Comparison of ENCODE assay signal across 17 cellular contexts in genomic region chr1:216464489-216464888, GRCh38. TPM values are rescaled to one million over a fixed set of nuclear protein-coding genes. Genes with fewer than 3 reads are reported as not detected.
A peak's percentile ranks its signal among the peaks of the same experiment; 100 is the strongest.
DNase-seq lines count a peak whose midpoint lies in the region; ATAC-seq and TF ChIP-seq lines count a peak whose summit lies in the region.
"Had no signal": no experiment of that assay in that cellular context is flagged by ENCODE, and none has a peak within 500 bp of the region (broad histone marks: within the 10 kb centered on the region; RNA-seq: fewer than 3 reads in every experiment).

No MANE protein-coding gene starts in this region.

- H3K9me2 ChIP-seq in PC-3 (replicated peaks; ENCODE audit: low read length) = no peaks in the 10 kb centered on the region

- no peak overlapping the region for H3K14ac ChIP-seq in trophoblast cell (ENCODE audit: low read length)

- CTCF ChIA-PET in PC-3 (lab: Charles Lee) = interaction anchor here (1.6 kb wide), 1 partner anchor 243 kb away, joined by 14 read pairs; no protein-coding TSS in a partner anchor

- H3K4ac ChIP-seq in trophoblast cell (ENCODE audit: low read depth, low read length) = no peak overlapping the region

- no peak overlapping the region for H2BK12ac ChIP-seq in trophoblast cell (ENCODE audit: low read length)

- ATAC-seq in PC-3 = peak; percentile 97
- ATAC-seq in activated T-cell treated with anti-CD3 and anti-CD28 coated beads, Interleukin-2, amount 50 U/mL, for 4 hours = no peak
- ATAC-seq: activated naive CD4-positive, alpha-beta T cell treated with anti-CD3 and anti-CD28 coated beads, Interleukin-2, amount 50 U/mL, for 72 hours; left colon; natural killer cell treated with Interleukin-12 subunit alpha and Interleukin-12 subunit beta and Interleukin-15 and Interleukin-18, amount 100 ng/mL, for 72 hours; right cardiac atrium had no signal

- no peaks in the 10 kb centered on the region for H4K20me1 ChIP-seq in PC-3 (ENCODE audit: low read length)

- H4K8ac ChIP-seq in trophoblast cell (ENCODE audit: low read depth, low read length) = no peak overlapping the region

- H3K4me3 ChIP-seq in PC-3 (ENCODE audit: low read length) (no peak overlapping the region), trophoblast cell (ENCODE audit: low read depth, low read length) (no peak overlapping the region), right atrium auricular region (no peak overlapping the region)
- H3K4me3 ChIP-seq: Peyer's patch had no signal

- H3K79me2 ChIP-seq in PC-3 (ENCODE audit: low read length) = no peaks in the 10 kb centered on the region
- no peaks in the 10 kb centered on the region for H3K79me2 ChIP-seq in trophoblast cell (ENCODE audit: control insufficient read depth, insufficient read depth, low read length, poor library complexity)

- peaks cover 43% of the 10 kb centered on the region for H3K4me1 ChIP-seq in PC-3 (ENCODE audit: insufficient read depth, low read length)
- no peaks in the 10 kb centered on the region for H3K4me1 ChIP-seq in trophoblast cell (ENCODE audit: control insufficient read depth in 1 of 2, insufficient read depth in 2 of 2, low read length in 2 of 2)
- no peaks in the 10 kb centered on the region for H3K4me1 ChIP-seq in right atrium auricular region
- H3K4me1 ChIP-seq: Peyer's patch had no signal

- no peak overlapping the region for H2BK120ac ChIP-seq in trophoblast cell (ENCODE audit: insufficient read depth, low read length, poor library complexity)

- no peaks in the 10 kb centered on the region for H3K9me3 ChIP-seq in PC-3 (ENCODE audit: low read length)
- peaks cover 2% of the 10 kb centered on the region for H3K9me3 ChIP-seq in trophoblast cell (ENCODE audit: insufficient read depth, low read depth, low read length)
- no peaks in the 10 kb centered on the region for H3K9me3 ChIP-seq in right atrium auricular region
- H3K9me3 ChIP-seq: Caco-2, Peyer's patch had no signal

- no peaks in the 10 kb centered on the region for H3F3A ChIP-seq in PC-3 (ENCODE audit: low read length, unreplicated experiment)

- DNase-seq in EH (ENCODE audit: low read depth) (peak; percentile 98), PC-3 (peak; percentile 99), epithelial cell of prostate (ENCODE audit: low read depth, low spot score) (peak; percentile 85), trophoblast cell (peak; percentile 81 to 95), right atrium auricular region (ENCODE audit: low spot score) (no peak), NCI-H510A (lab: John Stamatoyannopoulos, UW) (no peak), NCI-H526 treated with DMSO at 0.1 percent for 48 hours (lab: John Stamatoyannopoulos, UW) (no peak)
- no peak for DNase-seq in activated T-cell treated with anti-CD3 and anti-CD28 coated beads, Interleukin-2, amount 50 U/mL, for 4 hours
- DNase-seq: activated CD8-positive, alpha-beta memory T cell treated with anti-CD3 and anti-CD28 coated beads for 24 hours; Caco-2; dermis blood vessel endothelial cell; glutamatergic neuron; left colon; Peyer's patch; right cardiac atrium had no signal

- H3K27me3 Mint-ChIP-seq in activated T-cell treated with anti-CD3 and anti-CD28 coated beads, Interleukin-2, amount 50 U/mL, for 4 hours (ENCODE audit: low read depth) = no peaks in the 10 kb centered on the region
- H3K27me3 Mint-ChIP-seq: natural killer cell treated with Interleukin-12 subunit alpha and Interleukin-12 subunit beta and Interleukin-15 and Interleukin-18, amount 100 ng/mL, for 72 hours had no signal

- H3K27me3 ChIP-seq in PC-3 (ENCODE audit: low read length) = no peaks in the 10 kb centered on the region
- H3K27me3 ChIP-seq in trophoblast cell (ENCODE audit: insufficient read depth, low read length) = no peaks in the 10 kb centered on the region
- no peaks in the 10 kb centered on the region for H3K27me3 ChIP-seq in right atrium auricular region
- H3K27me3 ChIP-seq: Peyer's patch had no signal

- H3K27ac ChIP-seq in PC-3 (ENCODE audit: low read length) = no peak overlapping the region
- H3K27ac ChIP-seq in epithelial cell of prostate = no peak overlapping the region
- no peak overlapping the region for H3K27ac ChIP-seq in trophoblast cell (ENCODE audit: low read depth, low read length)
- no peak overlapping the region for H3K27ac ChIP-seq in right atrium auricular region
- H3K27ac ChIP-seq: Peyer's patch had no signal

- H3K9me3 Mint-ChIP-seq in activated T-cell treated with anti-CD3 and anti-CD28 coated beads, Interleukin-2, amount 50 U/mL, for 4 hours = peaks cover 20% of the 10 kb centered on the region

- H3K9ac ChIP-seq in PC-3 (ENCODE audit: low read length) (no peak overlapping the region), trophoblast cell (ENCODE audit: low read length) (no peak overlapping the region)

- TF ChIP-seq CTCF in PC-3 (conservative IDR thresholded peaks at IDR 0.05; ENCODE audit: low read depth, low read length) = no peak
- no peak for TF ChIP-seq CTCF in right atrium auricular region (IDR thresholded peaks at IDR 0.05)

- no peaks in the 10 kb centered on the region for H3K4me1 Mint-ChIP-seq in activated T-cell treated with anti-CD3 and anti-CD28 coated beads, Interleukin-2, amount 50 U/mL, for 4 hours (ENCODE audit: low read depth)

- H4K91ac ChIP-seq in trophoblast cell (ENCODE audit: low read depth, low read length) = no peak overlapping the region

- H3K36me3 Mint-ChIP-seq in activated T-cell treated with anti-CD3 and anti-CD28 coated beads, Interleukin-2, amount 50 U/mL, for 4 hours (ENCODE audit: insufficient read depth) = no peaks in the 10 kb centered on the region
- H3K36me3 Mint-ChIP-seq: activated naive CD4-positive, alpha-beta T cell treated with anti-CD3 and anti-CD28 coated beads, Interleukin-2, amount 50 U/mL, for 72 hours; natural killer cell treated with Interleukin-12 subunit alpha and Interleukin-12 subunit beta and Interleukin-15 and Interleukin-18, amount 100 ng/mL, for 72 hours had no signal

- H3K4me3 Mint-ChIP-seq in activated T-cell treated with anti-CD3 and anti-CD28 coated beads, Interleukin-2, amount 50 U/mL, for 4 hours = no peak overlapping the region
- H3K4me3 Mint-ChIP-seq: natural killer cell treated with Interleukin-12 subunit alpha and Interleukin-12 subunit beta and Interleukin-15 and Interleukin-18, amount 100 ng/mL, for 72 hours had no signal

- H2AFZ ChIP-seq in PC-3 (ENCODE audit: low read length) (no peak overlapping the region), trophoblast cell (ENCODE audit: insufficient read depth, low read length, poor library complexity) (no peak overlapping the region)

- H4K12ac ChIP-seq in trophoblast cell (ENCODE audit: low read depth, low read length) = no peak overlapping the region

- no peak overlapping the region for H3K18ac ChIP-seq in trophoblast cell (ENCODE audit: low read length)

- POLR2A ChIA-PET in PC-3 (lab: Charles Lee; ENCODE audit: unreplicated experiment) = interaction anchor here (0.6 kb wide), 3 partner anchors 51 to 226 kb away, joined by 3 to 4 read pairs (median 3); no protein-coding TSS in a partner anchor

- no peak overlapping the region for H3K23ac ChIP-seq in trophoblast cell (ENCODE audit: low read length)

- BruUV-seq in PC-3 (replicated peaks; lab: Mats Ljungman, UMichigan) = no TSS peak

- H3K4me2 ChIP-seq in PC-3 (ENCODE audit: low read length) = 0 out of 2 replicates have a peak overlapping the region, but pooled peaks have one; percentile 0
- no peak overlapping the region for H3K4me2 ChIP-seq in trophoblast cell (ENCODE audit: low read length)

- no peaks in the 10 kb centered on the region for H3K36me3 ChIP-seq in PC-3 (ENCODE audit: low read depth, low read length)
- H3K36me3 ChIP-seq in trophoblast cell (ENCODE audit: control insufficient read depth in 1 of 2, insufficient read depth in 2 of 2, low read length in 2 of 2) = no peaks in the 10 kb centered on the region
- H3K36me3 ChIP-seq in right atrium auricular region = no peaks in the 10 kb centered on the region
- H3K36me3 ChIP-seq: Peyer's patch had no signal

- no peak overlapping the region for H2AK5ac ChIP-seq in trophoblast cell (ENCODE audit: low read length)

- H3K79me1 ChIP-seq in trophoblast cell (ENCODE audit: low read length) = no peaks in the 10 kb centered on the region

- WGBS in trophoblast cell (ENCODE audit: extremely low coverage, insufficient coverage, insufficient read length) = no CpG with 5 or more reads among the region's 1 CpG

- no peak overlapping the region for H2BK5ac ChIP-seq in trophoblast cell (ENCODE audit: low read depth, low read length, poor library complexity)

- intact Hi-C loops in PC-3 (cut with micrococcal nuclease) = loop anchor here (1.0 to 10.0 kb wide), 4 partner anchors 16 to 540 kb away; no protein-coding TSS in a partner anchor

RNA-seq across cellular contexts. Expression of gene USH2A, which starts 41.2 kb away (rescaled TPM):
- not detected in 2 replicates for total RNA-seq in PC-3 (2014; rRNA removed)
- polyA plus RNA-seq in trophoblast cell (2013) = 0.03 and 0.06 TPM in 2 replicates
- total RNA-seq in right atrium auricular region = 1 to 10 TPM; 2.4 to 5.6 TPM
- total RNA-seq in activated T-cell treated with anti-CD3 and anti-CD28 coated beads, Interleukin-2, amount 50 U/mL, for 4 hours = not detected
- total RNA-seq: activated naive CD4-positive, alpha-beta T cell treated with anti-CD3 and anti-CD28 coated beads, Interleukin-2, amount 50 U/mL, for 72 hours; dermis blood vessel endothelial cell; natural killer cell treated with Interleukin-12 subunit alpha and Interleukin-12 subunit beta and Interleukin-15 and Interleukin-18, amount 100 ng/mL, for 72 hours; Peyer's patch had no signal

Comparison
In these comparisons a context has a peak if more than half of its experiments do, and no peak if none do; other contexts are left out.
1. DNase-seq: peak in EH (single experiment), PC-3 (single experiment), epithelial cell of prostate (single experiment) and trophoblast cell (2 of 2); none in right atrium auricular region (single experiment), NCI-H510A (single experiment), activated T-cell treated with anti-CD3 and anti-CD28 coated beads, Interleukin-2, amount 50 U/mL, for 4 hours (single experiment) and NCI-H526 treated with DMSO at 0.1 percent for 48 hours (single experiment).